ENCODE assay signal across 1 cellular context in the genomic region with DNA sequence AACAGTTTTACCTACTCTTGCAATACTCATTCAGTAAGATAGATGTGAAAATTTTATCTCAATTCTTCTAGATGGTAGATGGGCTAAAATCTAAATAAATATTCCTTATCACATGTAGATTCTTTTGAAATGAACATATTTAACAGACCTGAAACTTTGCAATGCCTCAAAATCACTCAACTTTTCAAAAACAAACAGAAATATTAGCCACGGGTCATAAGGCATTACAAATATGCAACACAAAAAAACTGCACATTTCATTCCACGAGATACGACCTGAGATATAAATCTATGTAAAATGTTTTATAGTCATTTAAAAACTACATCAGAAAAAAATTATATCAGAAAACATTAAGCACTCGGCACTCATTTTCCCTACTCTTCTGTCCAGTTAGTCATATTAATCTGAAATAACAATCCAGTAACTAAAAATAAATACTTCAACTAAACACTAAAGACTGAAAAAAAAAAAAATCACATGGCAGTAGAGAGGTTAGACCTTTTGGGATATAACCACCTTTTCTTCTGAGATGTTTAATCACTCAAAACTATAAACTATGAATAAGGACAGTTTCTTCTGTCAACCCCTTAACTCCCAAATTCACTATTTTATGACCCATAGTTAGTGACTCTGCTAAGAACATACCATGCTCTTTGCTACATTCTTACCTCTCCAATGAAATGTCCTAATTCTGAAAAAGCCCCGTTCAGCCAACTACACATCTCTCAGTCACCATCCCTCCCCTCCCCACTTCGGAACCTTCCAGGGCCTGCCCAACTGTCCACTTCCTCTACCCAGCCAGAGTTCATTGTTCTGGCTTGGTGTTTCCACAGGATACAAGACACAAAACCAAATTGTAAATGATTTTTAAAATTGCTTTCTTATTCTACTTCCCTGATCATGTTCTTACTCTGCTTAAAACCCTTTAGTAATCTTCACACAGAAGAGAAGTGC.
TF ChIP-seq lines count a peak whose summit lies in the region.

No MANE protein-coding gene starts in this region.

TF ChIP-seq in WTC11, 78 proteins besides CTCF, POLR2A, EP300 and RAD21 (continued from another document):
- TF ChIP-seq NFYB (CRISPR knock-in tag; conservative IDR thresholded peaks at IDR 0.05; ENCODE audit: low read depth) (no peak), ZNF138 (CRISPR knock-in tag; conservative IDR thresholded peaks at IDR 0.05) (no peak), GRHL2 (CRISPR knock-in tag; IDR thresholded peaks at IDR 0.05; ENCODE audit: insufficient replicate concordance, severe bottlenecking) (no peak), JAZF1 (CRISPR knock-in tag; IDR thresholded peaks at IDR 0.05) (no peak), TEAD4 (CRISPR knock-in tag; IDR thresholded peaks at IDR 0.05) (no peak), RORB (CRISPR knock-in tag; IDR thresholded peaks at IDR 0.05) (no peak)
- TF ChIP-seq, protein P1, sequence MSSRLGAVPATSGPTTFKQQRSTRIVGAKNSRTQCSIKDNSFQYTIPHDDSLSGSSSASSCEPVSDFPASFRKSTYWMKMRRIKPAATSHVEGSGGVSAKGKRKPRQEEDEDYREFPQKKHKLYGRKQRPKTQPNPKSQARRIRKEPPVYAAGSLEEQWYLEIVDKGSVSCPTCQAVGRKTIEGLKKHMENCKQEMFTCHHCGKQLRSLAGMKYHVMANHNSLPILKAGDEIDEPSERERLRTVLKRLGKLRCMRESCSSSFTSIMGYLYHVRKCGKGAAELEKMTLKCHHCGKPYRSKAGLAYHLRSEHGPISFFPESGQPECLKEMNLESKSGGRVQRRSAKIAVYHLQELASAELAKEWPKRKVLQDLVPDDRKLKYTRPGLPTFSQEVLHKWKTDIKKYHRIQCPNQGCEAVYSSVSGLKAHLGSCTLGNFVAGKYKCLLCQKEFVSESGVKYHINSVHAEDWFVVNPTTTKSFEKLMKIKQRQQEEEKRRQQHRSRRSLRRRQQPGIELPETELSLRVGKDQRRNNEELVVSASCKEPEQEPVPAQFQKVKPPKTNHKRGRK (CRISPR knock-in tag; IDR thresholded peaks at IDR 0.05; ENCODE audit: borderline replicate concordance): no peak
- TF ChIP-seq, protein P2, sequence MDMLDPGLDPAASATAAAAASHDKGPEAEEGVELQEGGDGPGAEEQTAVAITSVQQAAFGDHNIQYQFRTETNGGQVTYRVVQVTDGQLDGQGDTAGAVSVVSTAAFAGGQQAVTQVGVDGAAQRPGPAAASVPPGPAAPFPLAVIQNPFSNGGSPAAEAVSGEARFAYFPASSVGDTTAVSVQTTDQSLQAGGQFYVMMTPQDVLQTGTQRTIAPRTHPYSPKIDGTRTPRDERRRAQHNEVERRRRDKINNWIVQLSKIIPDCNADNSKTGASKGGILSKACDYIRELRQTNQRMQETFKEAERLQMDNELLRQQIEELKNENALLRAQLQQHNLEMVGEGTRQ (CRISPR knock-in tag; IDR thresholded peaks at IDR 0.05): no peak
TF ChIP-seq in WTC11: peak in this region for 0.
